ENCODE assay signal across 25 cellular contexts in genomic region chr6:43727634-43728033, GRCh38.
"Had no signal": no experiment of that assay in that cellular context is flagged by ENCODE, and none has a peak within 500 bp of the region (broad histone marks: within the 10 kb centered on the region; RNA-seq: fewer than 3 reads in every experiment).

No MANE protein-coding gene starts in this region.

- H3K4me3 ChIP-seq: colonic mucosa, esophagus squamous epithelium, heart right ventricle, left lung, mucosa of descending colon, neural progenitor cell, thoracic aorta, tibial nerve, upper lobe of left lung had no signal

- H3K36me3 ChIP-seq: colonic mucosa, esophagus squamous epithelium, heart right ventricle, left lung, neural progenitor cell, thoracic aorta, tibial nerve, upper lobe of left lung had no signal

- H3K4me1 ChIP-seq: neural progenitor cell, parathyroid adenoma had no signal

- H3K27ac ChIP-seq: colonic mucosa, esophagus squamous epithelium, heart right ventricle, left lung, neural progenitor cell, parathyroid adenoma, thoracic aorta, tibial nerve, upper lobe of left lung had no signal

- H3K27me3 Mint-ChIP-seq: stimulated activated naive CD8-positive, alpha-beta T cell treated with anti-CD3 and anti-CD28 coated beads, Interleukin-15, Interleukin-2, amounts not matched to agents 100 ng/mL and 50 ng/mL, for 24 hours had no signal

- H3K4me3 Mint-ChIP-seq: dendritic cell treated with granulocyte-macrophage colony-stimulating factor and Interleukin-4, amounts not matched to agents 40 ng/mL and 50 ng/mL, for 4 days; naive B cell; nephron; neural progenitor cell; stimulated activated naive B cell treated with anti-CD40 and anti-IgM and Interleukin-4, amounts not matched to agents 10 μg/mL and 1 μg/mL and 100 μg/mL, for 72 hours; stimulated activated naive CD8-positive, alpha-beta T cell treated with anti-CD3 and anti-CD28 coated beads, Interleukin-15, Interleukin-2, amounts not matched to agents 100 ng/mL and 50 ng/mL, for 24 hours had no signal

- H3K36me3 Mint-ChIP-seq: stimulated activated naive B cell treated with anti-CD40 and anti-IgM and Interleukin-4, amounts not matched to agents 10 μg/mL and 1 μg/mL and 100 μg/mL, for 72 hours had no signal

- H3K27ac Mint-ChIP-seq: dendritic cell treated with granulocyte-macrophage colony-stimulating factor and Interleukin-4, amounts not matched to agents 40 ng/mL and 50 ng/mL, for 4 days; neural progenitor cell; progenitor cell of endocrine pancreas; stimulated activated naive B cell treated with anti-CD40 and anti-IgM and Interleukin-4, amounts not matched to agents 10 μg/mL and 1 μg/mL and 100 μg/mL, for 72 hours; stimulated activated naive CD8-positive, alpha-beta T cell treated with anti-CD3 and anti-CD28 coated beads, Interleukin-15, Interleukin-2, amounts not matched to agents 100 ng/mL and 50 ng/mL, for 24 hours had no signal

- ATAC-seq: heart right ventricle; left cardiac atrium; left lung; mucosa of descending colon; stimulated activated naive B cell treated with anti-CD40 and anti-IgM and Interleukin-4, amounts not matched to agents 10 μg/mL and 1 μg/mL and 100 μg/mL, for 72 hours had no signal

- H3K27me3 ChIP-seq: colonic mucosa, esophagus squamous epithelium, heart right ventricle, neural progenitor cell, tibial nerve, upper lobe of left lung had no signal

- H3K9me3 ChIP-seq: colonic mucosa had no signal

- DNase-seq: colonic mucosa; effector CD8-positive, alpha-beta T cell; erythroblast; esophagus squamous epithelium; foreskin melanocyte; glutamatergic neuron; heart right ventricle; hippocampal formation; left cardiac atrium; left lung; mucosa of descending colon; naive B cell; small intestine; stimulated activated CD4-positive, alpha-beta T cell treated with anti-CD3 and anti-CD28 coated beads, Interleukin-15, amount 100 ng/mL, for 24 hours; stimulated activated CD4-positive, alpha-beta T cell treated with anti-CD3 and anti-CD28 coated beads, Interleukin-2, amount 100 ng/mL, for 48 hours; stimulated activated naive B cell treated with anti-CD40 and anti-IgM and Interleukin-4, amounts not matched to agents 10 μg/mL and 1 μg/mL and 100 μg/mL, for 72 hours had no signal
